Comparison of ENCODE assay signal across 13 cellular contexts in the genomic region with DNA sequence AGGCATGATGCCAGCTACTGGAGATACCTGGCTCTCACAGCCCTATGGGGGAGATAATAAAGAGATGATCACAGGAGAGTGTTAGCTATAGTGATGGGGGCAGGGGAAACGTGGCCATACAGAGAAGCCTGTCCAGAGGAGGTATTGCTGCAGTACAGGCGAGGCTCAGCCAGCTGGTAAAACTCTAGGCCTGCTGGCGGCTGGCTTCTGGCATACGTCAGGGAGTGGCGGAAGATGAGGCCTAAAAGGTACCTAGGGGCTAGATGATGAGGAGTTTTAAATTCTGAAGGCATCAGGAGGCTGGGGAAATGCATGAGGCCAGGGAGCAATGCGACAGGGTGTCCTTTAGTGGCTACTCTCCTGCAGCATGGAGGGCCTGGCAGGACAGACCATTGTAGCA.
DNase-seq lines count a peak whose midpoint lies in the region; ATAC-seq and TF ChIP-seq lines count a peak whose summit lies in the region.
"Had no signal": no experiment of that assay in that cellular context is flagged by ENCODE, and none has a peak within 500 bp of the region (broad histone marks: within the 10 kb centered on the region; RNA-seq: fewer than 3 reads in every experiment).

No MANE protein-coding gene starts in this region.

- TF ChIP-seq CTCF in BE2C (IDR thresholded peaks at IDR 0.05; ENCODE audit: low read depth, low read length) = no peak
- no peak for TF ChIP-seq CTCF in HCT116 (IDR thresholded peaks at IDR 0.05 in 2 of 3, conservative IDR thresholded peaks at IDR 0.05 in 1 of 3; ENCODE audit: borderline replicate concordance in 1 of 3, insufficient read depth in 1 of 3, low read depth in 2 of 3, low read length in 2 of 3)

- H2BK15ac ChIP-seq in neuronal stem cell (ENCODE audit: low read length) = no peak overlapping the region

- H3K9ac ChIP-seq in HCT116 (ENCODE audit: low read length) = no peak overlapping the region
- H3K9ac ChIP-seq in neuronal stem cell (ENCODE audit: low read depth, low read length, poor library complexity) = no peak overlapping the region

- BruUV-seq in HCT116 (replicated peaks; lab: Mats Ljungman, UMichigan) = TSS peak; percentile 18

- H2AFZ ChIP-seq in HCT116 (ENCODE audit: low read depth, low read length, poor library complexity, severe bottlenecking) (no peak overlapping the region), neuronal stem cell (ENCODE audit: low read length) (no peak overlapping the region)

- no peak overlapping the region for H2BK120ac ChIP-seq in neuronal stem cell (ENCODE audit: low read depth, low read length)

- H2BK5ac ChIP-seq in neuronal stem cell (ENCODE audit: low read length) = no peak overlapping the region

- WGBS in neuronal stem cell (ENCODE audit: extremely low coverage in 2 of 2, insufficient read length in 2 of 2, insufficient replicate concordance in 1 of 2), 2 donors = no CpG with 5 or more reads among the region's 6 CpGs

- H3K4me1 ChIP-seq in BE2C = peaks cover 30% of the 10 kb centered on the region
- H3K4me1 ChIP-seq in HCT116 (ENCODE audit: control insufficient read depth in 1 of 2, insufficient read depth in 2 of 2, low read length in 2 of 2) = no peaks in the 10 kb centered on the region
- H3K4me1 ChIP-seq in neuronal stem cell (ENCODE audit: control insufficient read depth in 2 of 2, insufficient read depth in 1 of 2, low read depth in 1 of 2, low read length in 2 of 2) = no peaks in the 10 kb centered on the region

- H3K27ac ChIP-seq in HCT116 (ENCODE audit: low read depth, low read length) (no peak overlapping the region), neuronal stem cell (replicated peaks; ENCODE audit: low read length) (no peak overlapping the region)
- H3K27ac ChIP-seq: C4-2B, HL-60 had no signal

- no peak overlapping the region for H4K8ac ChIP-seq in neuronal stem cell (ENCODE audit: low read depth, low read length)

- CTCF ChIA-PET in HCT116 (lab: Charles Lee) = no interaction called here

- no peaks in the 10 kb centered on the region for H3K27me3 ChIP-seq in BE2C
- H3K27me3 ChIP-seq in HCT116 (ENCODE audit: insufficient read depth, low read length) = no peaks in the 10 kb centered on the region
- H3K27me3 ChIP-seq in neuronal stem cell (ENCODE audit: control insufficient read depth in 3 of 3, insufficient read depth in 3 of 3, low read depth in 1 of 3, low read length in 3 of 3) = no peaks in the 10 kb centered on the region

- H3K4me3 ChIP-seq in BE2C (ENCODE audit: low read depth, low read length) (no peak overlapping the region), HCT116 (replicated peaks in 1 of 2; ENCODE audit: low read depth in 1 of 2, low read length in 2 of 2) (no peak overlapping the region), neuronal stem cell (ENCODE audit: low read length in 2 of 2) (no peak overlapping the region)

- no peak overlapping the region for H3K23ac ChIP-seq in neuronal stem cell (ENCODE audit: low read depth, low read length, poor library complexity)

- no peak overlapping the region for H2BK12ac ChIP-seq in neuronal stem cell (ENCODE audit: low read length)

- RAD21 ChIA-PET in HCT116 (lab: Charles Lee; ENCODE audit: low non-redundant PET in 1 of 2, low total read pairs in 2 of 2, uncharacterized antibody in 2 of 2, unreplicated experiment in 2 of 2) = no interaction called here

- H3K9me2 ChIP-seq in HCT116 (ENCODE audit: insufficient read depth) = no peaks in the 10 kb centered on the region

- peak overlapping the region; percentile 21 for H2AK5ac ChIP-seq in neuronal stem cell (ENCODE audit: low read depth, low read length)

- H3K9me3 ChIP-seq in BE2C (no peaks in the 10 kb centered on the region), HCT116 (ENCODE audit: control insufficient read depth in 1 of 2, insufficient read depth in 1 of 2, low read depth in 1 of 2, low read length in 2 of 2) (no peaks in the 10 kb centered on the region), neuronal stem cell (replicated peaks in 1 of 2; ENCODE audit: control insufficient read depth in 2 of 2, insufficient read depth in 1 of 2, low read depth in 1 of 2, low read length in 2 of 2) (peaks cover 0 to 10% of the 10 kb centered on the region in 2 donors)

- H3K36me3 ChIP-seq in BE2C (peaks cover 26% of the 10 kb centered on the region), HCT116 (ENCODE audit: control insufficient read depth in 1 of 2, insufficient read depth in 2 of 2, low read length in 2 of 2) (no peaks in the 10 kb centered on the region), neuronal stem cell (replicated peaks in 1 of 2; ENCODE audit: control insufficient read depth in 2 of 2, insufficient read depth in 2 of 2, low read length in 2 of 2) (peaks cover 0 to 18% of the 10 kb centered on the region in 2 donors)

- H3K79me2 ChIP-seq in HCT116 (ENCODE audit: insufficient read depth, low read length) = no peaks in the 10 kb centered on the region

- H3K4me2 ChIP-seq in HCT116 (ENCODE audit: low read length) (no peak overlapping the region), neuronal stem cell (ENCODE audit: insufficient read depth, low read length, poor library complexity, severe bottlenecking) (no peak overlapping the region)

- TF ChIP-seq RAD21 in HCT116 (IDR thresholded peaks at IDR 0.05; ENCODE audit: low read depth) = no peak

- no peaks in the 10 kb centered on the region for H3K79me1 ChIP-seq in neuronal stem cell (ENCODE audit: low read depth, low read length)

- no peak for ATAC-seq in HCT116

- DNase-seq in BE2C (peak; percentile 67), HCT116 (ENCODE audit: low read depth, low spot score) (no peak), ecto neural progenitor cell (ENCODE audit: low spot score) (peak; percentile 17), neuronal stem cell (ENCODE audit: low spot score) (no peak), GM03348 (ENCODE audit: low spot score) (no peak), NCI-H1436 (lab: John Stamatoyannopoulos, UW) (no peak), NAMALWA (ENCODE audit: low spot score) (no peak)
- DNase-seq: CD4-positive, alpha-beta memory T cell; DND-41; GDM1; HCEC 1CT had no signal

- TF ChIP-seq POLR2A in HCT116 (IDR thresholded peaks at IDR 0.05; ENCODE audit: borderline replicate concordance, extremely low read depth, insufficient read depth, insufficient read length) = no peak

- no peaks in the 10 kb centered on the region for H4K20me1 ChIP-seq in HCT116 (ENCODE audit: insufficient read depth)

- H4K91ac ChIP-seq in neuronal stem cell (ENCODE audit: low read depth, low read length, poor library complexity) = no peak overlapping the region

- H3K14ac ChIP-seq in neuronal stem cell (ENCODE audit: low read length) = no peak overlapping the region

- H3K18ac ChIP-seq in neuronal stem cell (ENCODE audit: low read length) = peak overlapping the region; percentile 36

- POLR2A ChIA-PET in HCT116 (lab: Charles Lee) = no interaction called here

- intact Hi-C loops in HCT116 (cut with micrococcal nuclease) = no loop called here

- H3K4ac ChIP-seq in neuronal stem cell (ENCODE audit: low read length) = no peak overlapping the region

TF ChIP-seq in HCT116, 20 proteins besides CTCF, POLR2A, EP300 and RAD21:
- TF ChIP-seq, protein P1, sequence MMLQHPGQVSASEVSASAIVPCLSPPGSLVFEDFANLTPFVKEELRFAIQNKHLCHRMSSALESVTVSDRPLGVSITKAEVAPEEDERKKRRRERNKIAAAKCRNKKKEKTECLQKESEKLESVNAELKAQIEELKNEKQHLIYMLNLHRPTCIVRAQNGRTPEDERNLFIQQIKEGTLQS (IDR thresholded peaks at IDR 0.05) = no peak
- no peak for TF ChIP-seq SIN3A (IDR thresholded peaks at IDR 0.05; ENCODE audit: low read depth)
TF ChIP-seq in HCT116: peak in this region for 0.

Comparison
In these comparisons a context has a peak if more than half of its experiments do, and no peak if none do; other contexts are left out.
1. DNase-seq: peak in BE2C (single experiment) and ecto neural progenitor cell (single experiment); none in HCT116 (single experiment), neuronal stem cell (single experiment), GM03348 (single experiment), NCI-H1436 (single experiment) and NAMALWA (single experiment).